In the genomic region with DNA sequence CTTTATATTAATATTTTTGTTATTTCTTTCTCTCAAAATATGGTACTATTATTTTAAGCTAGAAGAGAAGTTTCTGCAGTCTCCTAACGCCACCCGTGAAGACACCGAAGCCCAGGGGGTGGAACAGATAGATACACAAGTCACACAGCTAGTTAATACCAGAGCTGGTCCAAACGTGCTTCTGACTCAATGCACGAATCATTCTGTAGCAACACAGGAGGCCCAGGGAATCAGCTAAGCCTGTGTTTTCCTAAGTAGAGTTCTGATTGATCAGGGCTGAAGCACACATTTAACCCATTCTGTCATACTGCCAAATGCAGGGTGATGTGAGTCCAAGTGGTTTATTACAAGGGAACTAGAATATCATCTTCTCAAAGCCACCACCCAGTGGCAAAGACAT, we compare ENCODE assay signal across 21 cellular contexts.
DNase-seq lines count a peak whose midpoint lies in the region; ATAC-seq and TF ChIP-seq lines count a peak whose summit lies in the region.
"Had no signal": no experiment of that assay in that cellular context is flagged by ENCODE, and none has a peak within 500 bp of the region (broad histone marks: within the 10 kb centered on the region; RNA-seq: fewer than 3 reads in every experiment).

No MANE protein-coding gene starts in this region.

- peak; percentile 10 for DNase-seq in HS-5 (ENCODE audit: low read depth)
- no peak for DNase-seq in RWPE2 (ENCODE audit: low spot score)
- DNase-seq in fibroblast of mammary gland (ENCODE audit: low read depth) = peak; percentile 54
- DNase-seq in kidney glomerular epithelial cell (lab: John Stamatoyannopoulos, UW) = peak; percentile 29
- DNase-seq in amygdala (lab: John Stamatoyannopoulos, UW) = no peak
- no peak for DNase-seq in trophoblast cell
- no peak for DNase-seq in activated T-cell treated with anti-CD3 and anti-CD28 coated beads for 4 hours
- DNase-seq: ACHN; Caco-2; CD4-positive, CD25-positive, alpha-beta regulatory T cell; DMS153; HFFc6; NCI-H1105 treated with DMSO at 0.1 percent for 48 hours; NCI-H187; NCI-H2171; NCI-H446; NCI-H69; PC-9 had no signal

- no peak overlapping the region for H4K91ac ChIP-seq in trophoblast cell (ENCODE audit: low read depth, low read length)

- H3K79me1 ChIP-seq in trophoblast cell (ENCODE audit: low read length) = no peaks in the 10 kb centered on the region

- no peak overlapping the region for H3K9ac ChIP-seq in trophoblast cell (ENCODE audit: low read length)

- no peak overlapping the region for H2AFZ ChIP-seq in trophoblast cell (ENCODE audit: insufficient read depth, low read length, poor library complexity)
- H2AFZ ChIP-seq: PC-9 had no signal

- H3K4me3 ChIP-seq in RWPE2 (ENCODE audit: severe bottlenecking) = no peak overlapping the region
- H3K4me3 ChIP-seq in fibroblast of mammary gland (ENCODE audit: control insufficient read depth, low read depth, low read length) = no peak overlapping the region
- H3K4me3 ChIP-seq in trophoblast cell (ENCODE audit: low read depth, low read length) = no peak overlapping the region
- H3K4me3 ChIP-seq: PC-9, SK-N-MC had no signal

- H4K12ac ChIP-seq in trophoblast cell (ENCODE audit: low read depth, low read length) = no peak overlapping the region

- H3K79me2 ChIP-seq in trophoblast cell (ENCODE audit: control insufficient read depth, insufficient read depth, low read length, poor library complexity) = no peaks in the 10 kb centered on the region

- no peak overlapping the region for H3K27ac ChIP-seq in RWPE2 (ENCODE audit: poor library complexity, severe bottlenecking)
- H3K27ac ChIP-seq in trophoblast cell (ENCODE audit: low read depth, low read length) = no peak overlapping the region
- H3K27ac ChIP-seq: PC-9, SK-N-MC had no signal

- no peak overlapping the region for H4K8ac ChIP-seq in trophoblast cell (ENCODE audit: low read depth, low read length)

- H3K36me3 ChIP-seq in RWPE2 (ENCODE audit: low read depth) (no peaks in the 10 kb centered on the region), trophoblast cell (ENCODE audit: control insufficient read depth in 1 of 2, insufficient read depth in 2 of 2, low read length in 2 of 2) (no peaks in the 10 kb centered on the region)

- H2BK5ac ChIP-seq in trophoblast cell (ENCODE audit: low read depth, low read length, poor library complexity) = no peak overlapping the region

- H3K4me2 ChIP-seq in trophoblast cell (ENCODE audit: low read length) = no peak overlapping the region
- H3K4me2 ChIP-seq: PC-9 had no signal

- H3K27me3 ChIP-seq in RWPE2 (ENCODE audit: insufficient read depth, poor library complexity, severe bottlenecking) (no peaks in the 10 kb centered on the region), trophoblast cell (ENCODE audit: insufficient read depth, low read length) (no peaks in the 10 kb centered on the region)

- no peak overlapping the region for H2BK120ac ChIP-seq in trophoblast cell (ENCODE audit: insufficient read depth, low read length, poor library complexity)

- H2BK12ac ChIP-seq in trophoblast cell (ENCODE audit: low read length) = no peak overlapping the region

- H3K9me3 ChIP-seq in RWPE2 (ENCODE audit: severe bottlenecking) = no peaks in the 10 kb centered on the region
- no peaks in the 10 kb centered on the region for H3K9me3 ChIP-seq in trophoblast cell (ENCODE audit: insufficient read depth, low read depth, low read length)
- H3K9me3 ChIP-seq: Caco-2 had no signal

- no peak overlapping the region for H3K18ac ChIP-seq in trophoblast cell (ENCODE audit: low read length)

- no peak overlapping the region for H3K14ac ChIP-seq in trophoblast cell (ENCODE audit: low read length)

- ATAC-seq in RWPE2 (ENCODE audit: low read depth) = peak; percentile 87
- no peak for ATAC-seq in HG02870 (IDR thresholded peaks at IDR 0.05; ENCODE audit: unreplicated experiment)
- ATAC-seq: Right ventricle myocardium inferior had no signal

- H3K4me1 ChIP-seq in RWPE2 (ENCODE audit: insufficient read depth, poor library complexity, severe bottlenecking) (peaks cover 3% of the 10 kb centered on the region), trophoblast cell (ENCODE audit: control insufficient read depth in 1 of 2, insufficient read depth in 2 of 2, low read length in 2 of 2) (no peaks in the 10 kb centered on the region)
- H3K4me1 ChIP-seq: Caco-2 had no signal

- H2AK5ac ChIP-seq in trophoblast cell (ENCODE audit: low read length) = no peak overlapping the region

- no CpG with 5 or more reads among the region's 5 CpGs for WGBS in trophoblast cell (ENCODE audit: extremely low coverage, insufficient coverage, insufficient read length)

- TF ChIP-seq CTCF in RWPE2 (IDR thresholded peaks at IDR 0.05; ENCODE audit: poor library complexity, severe bottlenecking) (no peak), fibroblast of mammary gland (conservative IDR thresholded peaks at IDR 0.05; ENCODE audit: control insufficient read depth, insufficient read depth, low read depth, low read length) (no peak)

- no peak overlapping the region for H3K4ac ChIP-seq in trophoblast cell (ENCODE audit: low read depth, low read length)

- H3K23ac ChIP-seq in trophoblast cell (ENCODE audit: low read length) = no peak overlapping the region

Comparison
In these comparisons a context has a peak if more than half of its experiments do, and no peak if none do; other contexts are left out.
1. DNase-seq: peak in HS-5 (single experiment), fibroblast of mammary gland (single experiment) and kidney glomerular epithelial cell (single experiment); none in RWPE2 (single experiment), amygdala (0 of 56), trophoblast cell (0 of 2) and activated T-cell treated with anti-CD3 and anti-CD28 coated beads for 4 hours (single experiment).